16 cellular contexts compared by ENCODE assay signal in genomic region chr4:20646287-20646686, GRCh38. TPM values are rescaled to one million over a fixed set of nuclear protein-coding genes. Genes with fewer than 3 reads are reported as not detected.
DNase-seq lines count a peak whose midpoint lies in the region; ATAC-seq, FAIRE-seq and TF ChIP-seq lines count a peak whose summit lies in the region.
"Had no signal": no experiment of that assay in that cellular context is flagged by ENCODE, and none has a peak within 500 bp of the region (broad histone marks: within the 10 kb centered on the region; RNA-seq: fewer than 3 reads in every experiment).

No MANE protein-coding gene starts in this region.

- H3K4me1 ChIP-seq in liver (ENCODE audit: control insufficient read depth in 4 of 4, insufficient read depth in 4 of 4, low read length in 3 of 4) (peaks cover 3 to 15% (median 12%) of the 10 kb centered on the region in 4 donors), HepG2 (ENCODE audit: insufficient read depth, low read length) (no peaks in the 10 kb centered on the region), subcutaneous abdominal adipose tissue (ENCODE audit: control insufficient read depth in 5 of 5, insufficient read depth in 5 of 5, low read length in 5 of 5) (peaks cover 0 to 35% (median 24%) of the 10 kb centered on the region in 5 donors), MM.1S (ENCODE audit: low read length) (no peaks in the 10 kb centered on the region)
- H3K4me1 ChIP-seq: A549, BLaER1 had no signal

- TF ChIP-seq RAD21 in liver (IDR thresholded peaks at IDR 0.05) (peak; percentile 24 to 55), HepG2 (CRISPR knock-in tag; IDR thresholded peaks at IDR 0.05) (no peak)

- POLR2A ChIA-PET in HepG2 (lab: Yijun Ruan, JAX): no interaction called here

- H3K4me2 ChIP-seq in HepG2 (ENCODE audit: low read depth, low read length) (no peak overlapping the region), MM.1S (ENCODE audit: low read depth, low read length) (no peak overlapping the region)
- H3K4me2 ChIP-seq: A549, BLaER1 had no signal

- no peak for TF ChIP-seq POLR2A in HepG2 (IDR thresholded peaks at IDR 0.05; ENCODE audit: insufficient read depth in 1 of 2, low read depth in 2 of 2, low read length in 2 of 2)

- H3K27me3 ChIP-seq in liver (ENCODE audit: control insufficient read depth in 4 of 4, insufficient read depth in 4 of 4, low read length in 3 of 4): no peaks in the 10 kb centered on the region
- no peaks in the 10 kb centered on the region for H3K27me3 ChIP-seq in HepG2 (ENCODE audit: control insufficient read depth in 1 of 2, insufficient read depth in 2 of 2, low read length in 2 of 2)
- no peaks in the 10 kb centered on the region for H3K27me3 ChIP-seq in subcutaneous abdominal adipose tissue (ENCODE audit: control insufficient read depth in 5 of 5, insufficient read depth in 4 of 5, low read length in 5 of 5)
- H3K27me3 ChIP-seq in MM.1S (replicated peaks; ENCODE audit: insufficient read depth, low read length): no peaks in the 10 kb centered on the region
- H3K27me3 ChIP-seq: BLaER1 had no signal

- no peak for ATAC-seq in HepG2
- no peak for ATAC-seq in GM18498 (IDR thresholded peaks at IDR 0.05; ENCODE audit: unreplicated experiment)
- ATAC-seq: A549 had no signal

- H3K9me3 ChIP-seq in liver (ENCODE audit: control insufficient read depth in 4 of 4, low read length in 3 of 4) (no peaks in the 10 kb centered on the region), HepG2 (ENCODE audit: low read length) (no peaks in the 10 kb centered on the region), subcutaneous abdominal adipose tissue (ENCODE audit: control insufficient read depth in 5 of 5, low read length in 5 of 5) (peaks cover 0 to 3% (median 0%) of the 10 kb centered on the region in 5 donors), MM.1S (replicated peaks; ENCODE audit: insufficient read depth, low read length) (no peaks in the 10 kb centered on the region)
- H3K9me3 ChIP-seq: A549 had no signal

- H3K79me2 ChIP-seq in HepG2 (ENCODE audit: insufficient read depth, low read length): no peaks in the 10 kb centered on the region
- H3K79me2 ChIP-seq in MM.1S (ENCODE audit: low read length): no peaks in the 10 kb centered on the region

- BruUV-seq in HepG2 (replicated peaks; lab: Mats Ljungman, UMichigan): no TSS peak

- no peak for FAIRE-seq in HepG2 (lab: Jason Lieb, UNC)
- FAIRE-seq: A549, H1 had no signal

- CTCF ChIA-PET in HepG2 (lab: Yijun Ruan, JAX; ENCODE audit: low intra/inter-chr PET ratio, low total read pairs): no interaction called here

- H3K27ac ChIP-seq in liver (ENCODE audit: low read depth in 1 of 2, low read length in 2 of 2) (peak overlapping the region; percentile 44 to 49), HepG2 (ENCODE audit: extremely low read length, insufficient read depth, low read length) (no peak overlapping the region), subcutaneous abdominal adipose tissue (ENCODE audit: low read depth, low read length) (peak overlapping the region; percentile 88), MM.1S (ENCODE audit: low read length) (no peak overlapping the region)
- H3K27ac ChIP-seq: 22Rv1, A549, BLaER1 had no signal

- DNase-seq in HepG2 (ENCODE audit: low spot score) (no peak), fibroblast of peridontal ligament (ENCODE audit: extremely low read depth) (peak; percentile 13), MM.1S (no peak), NCI-H226 (no peak)
- DNase-seq: Calu3; CD4-positive, alpha-beta memory T cell; DMS79 treated with DMSO at 0.1 percent for 48 hours; GF-D8; H9 had no signal

- H3K9me2 ChIP-seq in MM.1S (replicated peaks; ENCODE audit: insufficient read depth, low read length): no peaks in the 10 kb centered on the region

- in situ Hi-C loops in HepG2 (cut with HindIII; ENCODE audit: extremely low pct_ligation_motif_present, low pct_unique_long_range_greater_than_20kb): no loop called here

- intact Hi-C loops in HepG2 (cut with micrococcal nuclease; ENCODE audit: unreplicated experiment): no loop called here

- H2AFZ ChIP-seq in HepG2 (ENCODE audit: low read length) (no peak overlapping the region), MM.1S (ENCODE audit: low read length) (no peak overlapping the region)

- H3K4me3 ChIP-seq in liver (ENCODE audit: low read depth in 1 of 3, low read length in 3 of 3) (no peak overlapping the region), HepG2 (replicated peaks in 1 of 3; ENCODE audit: insufficient read depth in 1 of 3, low read depth in 2 of 3, low read length in 3 of 3) (no peak overlapping the region), subcutaneous abdominal adipose tissue (ENCODE audit: low read depth in 1 of 5, low read length in 5 of 5) (no peak overlapping the region), MM.1S (ENCODE audit: low read length) (no peak overlapping the region)
- H3K4me3 ChIP-seq: A549, BLaER1 had no signal

- H3K9ac ChIP-seq in liver (ENCODE audit: low read depth in 1 of 2, low read length in 2 of 2) (no peak overlapping the region), HepG2 (ENCODE audit: insufficient read depth, low read depth, low read length) (no peak overlapping the region), subcutaneous abdominal adipose tissue (ENCODE audit: low read length in 5 of 5) (no peak overlapping the region), MM.1S (ENCODE audit: low read length) (no peak overlapping the region)
- H3K9ac ChIP-seq: BLaER1 had no signal

- H4K20me1 ChIP-seq in HepG2 (ENCODE audit: insufficient read depth, low read length) (no peaks in the 10 kb centered on the region), MM.1S (ENCODE audit: insufficient read depth, low read length) (no peaks in the 10 kb centered on the region)
- H4K20me1 ChIP-seq: BLaER1 had no signal

- TF ChIP-seq CTCF in liver (IDR thresholded peaks at IDR 0.05; ENCODE audit: low read depth, low read length, missing input control): no peak
- TF ChIP-seq CTCF in HepG2 (CRISPR knock-in tag; IDR thresholded peaks at IDR 0.05): no peak
- no peak for TF ChIP-seq CTCF in MM.1S (IDR thresholded peaks at IDR 0.05; ENCODE audit: low read length)

- no peak for TF ChIP-seq EP300 in HepG2 (IDR thresholded peaks at IDR 0.05; ENCODE audit: low read depth in 2 of 2, low read length in 2 of 2)
- no peak for TF ChIP-seq EP300 in HepG2 (CRISPR knock-in tag; IDR thresholded peaks at IDR 0.05; ENCODE audit: borderline replicate concordance)

- H3K36me3 ChIP-seq in liver (ENCODE audit: control insufficient read depth in 4 of 4, insufficient read depth in 3 of 4, low read depth in 1 of 4, low read length in 3 of 4): no peaks in the 10 kb centered on the region
- no peaks in the 10 kb centered on the region for H3K36me3 ChIP-seq in HepG2 (replicated peaks in 1 of 2; ENCODE audit: control insufficient read depth in 1 of 2, insufficient read depth in 2 of 2, low read length in 2 of 2)
- H3K36me3 ChIP-seq in subcutaneous abdominal adipose tissue (ENCODE audit: control insufficient read depth in 5 of 5, insufficient read depth in 5 of 5, low read length in 5 of 5): no peaks in the 10 kb centered on the region
- H3K36me3 ChIP-seq in MM.1S (replicated peaks; ENCODE audit: insufficient read depth, low read length): no peaks in the 10 kb centered on the region
- H3K36me3 ChIP-seq: BLaER1 had no signal

- H3F3A ChIP-seq in MM.1S (ENCODE audit: insufficient read depth, low read length): no peaks in the 10 kb centered on the region

TF ChIP-seq in liver, 16 proteins besides CTCF, POLR2A, EP300 and RAD21 (continues in another document):
- TF ChIP-seq HNF4G (IDR thresholded peaks at IDR 0.05): peak; percentile 19
- no peak for TF ChIP-seq FOXA1 (IDR thresholded peaks at IDR 0.05)
- peak; percentile 20 to 75 for TF ChIP-seq JUND (IDR thresholded peaks at IDR 0.05)
- peak; percentile 85 to 92 for TF ChIP-seq HNF4A (conservative IDR thresholded peaks at IDR 0.05)
- no peak for TF ChIP-seq ATF3 (IDR thresholded peaks at IDR 0.05)

TF ChIP-seq in HepG2, 621 proteins besides CTCF, POLR2A, EP300 and RAD21 (continues in another document):
- TF ChIP-seq SP140L (CRISPR knock-in tag; IDR thresholded peaks at IDR 0.05; ENCODE audit: borderline replicate concordance) (no peak), KDM2A (CRISPR knock-in tag; IDR thresholded peaks at IDR 0.05; ENCODE audit: borderline replicate concordance, low read depth) (no peak), PBX3 (CRISPR knock-in tag; IDR thresholded peaks at IDR 0.05; ENCODE audit: borderline replicate concordance) (no peak), ZNF253 (CRISPR knock-in tag; IDR thresholded peaks at IDR 0.05; ENCODE audit: borderline replicate concordance) (no peak)

RNA-seq across cellular contexts. Expression of gene PACRGL, which starts 54.0 kb away (rescaled TPM):
- 1 to 10 TPM; 6.7 to 7.2 TPM for total RNA-seq in liver
- 1 to 10 TPM; 2.6 to 3.1 TPM for polyA plus RNA-seq in liver
- 15.1 and 18.9 TPM in 2 replicates for total RNA-seq in HepG2 (2016; rRNA removed; fragmentation: Illumina TruSeq; extraction: Trizol)
- 8.3 and 8.8 TPM in 2 replicates for total RNA-seq in HepG2 (2016; cell fraction: cytosol; rRNA removed; fragmentation: Illumina TruSeq; extraction: Trizol; ENCODE audit: low read depth)
- total RNA-seq in HepG2 (2016; cell fraction: insoluble cytoplasmic fraction; rRNA removed; fragmentation: Illumina TruSeq; extraction: Trizol): 17.1 and 18.6 TPM in 2 replicates
- 16.1 and 16.7 TPM in 2 replicates for total RNA-seq in HepG2 (2016; cell fraction: membrane; rRNA removed; fragmentation: Illumina TruSeq; extraction: Trizol)
- 16.5 and 23.5 TPM in 2 replicates for total RNA-seq in HepG2 (2016; cell fraction: nucleus; rRNA removed; fragmentation: Illumina TruSeq; extraction: Trizol)
- polyA plus RNA-seq in HepG2 (2011; rRNA removed): 5.7 and 5.8 TPM in 2 replicates
- polyA plus RNA-seq in HepG2 (2011; cell fraction: cytosol; rRNA removed): 2.8 and 3.4 TPM in 2 replicates
- 4.9 and 7.8 TPM in 2 replicates for polyA plus RNA-seq in HepG2 (2011; cell fraction: nucleus; rRNA removed)
- 3.6 and 4.9 TPM in 2 replicates for polyA plus RNA-seq in HepG2 (2012)
- polyA plus RNA-seq in HepG2 (2016; cell fraction: cytosol; fragmentation: Illumina TruSeq; extraction: Trizol; ENCODE audit: low read depth): 3.4 and 4.9 TPM in 2 replicates
- 14.5 and 15.8 TPM in 2 replicates for polyA plus RNA-seq in HepG2 (2016; cell fraction: insoluble cytoplasmic fraction; fragmentation: Illumina TruSeq; extraction: Trizol; ENCODE audit: low read depth)
- 7.6 and 9.2 TPM in 2 replicates for polyA plus RNA-seq in HepG2 (2016; cell fraction: membrane; fragmentation: Illumina TruSeq; extraction: Trizol; ENCODE audit: low read depth)
- 13.4 and 16.5 TPM in 2 replicates for polyA plus RNA-seq in HepG2 (2016; cell fraction: nucleus; fragmentation: Illumina TruSeq; extraction: Trizol; ENCODE audit: insufficient read depth, low read depth)
- 4.9 and 8.6 TPM in 2 replicates for polyA minus RNA-seq in HepG2 (2011; rRNA and poly(A)+ RNA removed; ENCODE audit: low replicate concordance)
- polyA minus RNA-seq in HepG2 (2011; cell fraction: cytosol; rRNA and poly(A)+ RNA removed): 2.9 and 4.2 TPM in 2 replicates
- polyA minus RNA-seq in HepG2 (2011; cell fraction: nucleus; rRNA and poly(A)+ RNA removed): 26.7 TPM in 2 replicates

Comparison
In these comparisons a context has a peak if more than half of its experiments do, and no peak if none do; other contexts are left out.
1. H3K27ac ChIP-seq: peak in liver (2 of 2) and subcutaneous abdominal adipose tissue (single experiment); none in HepG2 (single experiment) and MM.1S (single experiment).